In genomic region chr1:11654571-11655262, GRCh38 we compare ENCODE assay signal across 8 cellular contexts. TPM values are rescaled to one million over a fixed set of nuclear protein-coding genes. Genes with fewer than 3 reads are reported as not detected.
A peak's percentile ranks its signal among the peaks of the same experiment; 100 is the strongest.
DNase-seq lines count a peak whose midpoint lies in the region; ATAC-seq, FAIRE-seq and TF ChIP-seq lines count a peak whose summit lies in the region.

A gene with protein sequence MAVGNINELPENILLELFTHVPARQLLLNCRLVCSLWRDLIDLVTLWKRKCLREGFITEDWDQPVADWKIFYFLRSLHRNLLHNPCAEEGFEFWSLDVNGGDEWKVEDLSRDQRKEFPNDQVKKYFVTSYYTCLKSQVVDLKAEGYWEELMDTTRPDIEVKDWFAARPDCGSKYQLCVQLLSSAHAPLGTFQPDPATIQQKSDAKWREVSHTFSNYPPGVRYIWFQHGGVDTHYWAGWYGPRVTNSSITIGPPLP (plus strand): TSS chr1:11654877. CDS start chr1:11655836, 959 bp downstream.

- FAIRE-seq in D721Med (lab: Jason Lieb, UNC) (no peak), H54 (lab: Jason Lieb, UNC) (no peak)

- no peaks in the 10 kb centered on the region for H3F3A ChIP-seq in OCI-LY1 (ENCODE audit: insufficient read depth, low read length)

- peak within 1 kb of the TSS; percentile 71 for H3K4me2 ChIP-seq in OCI-LY1 (ENCODE audit: low read length)

- no peaks in the 10 kb centered on the region for H3K9me2 ChIP-seq in OCI-LY1 (ENCODE audit: low read depth, low read length)

- no peaks in the 10 kb centered on the region for H3K79me2 ChIP-seq in OCI-LY1 (ENCODE audit: insufficient read depth, low read length)

- H3K9ac ChIP-seq in OCI-LY1 (ENCODE audit: low read length) = peak within 1 kb of the TSS; percentile 65

- peaks cover 17% of the 10 kb centered on the region for H3K36me3 ChIP-seq in OCI-LY1 (ENCODE audit: insufficient read depth, low read length)
- peaks cover 0 to 36% of the 10 kb centered on the region in 2 donors for H3K36me3 ChIP-seq in gastroesophageal sphincter
- H3K36me3 ChIP-seq in tibial artery = peaks cover 0 to 16% (median 0%) of the 10 kb centered on the region in 3 donors

- H2AFZ ChIP-seq in OCI-LY1 (ENCODE audit: low read length) = no peak within 1 kb of the TSS

- 0% methylated on average over 2 of the region's 70 CpGs; no CpG with 5 or more reads in 1 of the 2 donors for WGBS in gastroesophageal sphincter (ENCODE audit: low coverage in 1 of 2), 2 donors

- intact Hi-C loops in tibial artery (cut with DNase I; ENCODE audit: low total_unique reads) = loop anchor here (10.0 kb wide), 1 partner anchor 150 kb away; the partner anchor contains the start of genes CLCN6 and MTHFR

- peak; percentile 35; the same call in 1 of the 2 replicates for TF ChIP-seq POLR2A in H54 (IDR thresholded peaks at IDR 0.05; ENCODE audit: low read depth, low read length)
- peak in 1 of 2 donors; percentile 0 for TF ChIP-seq POLR2A in gastroesophageal sphincter (IDR thresholded peaks at IDR 0.05)

- H3K9me3 ChIP-seq in OCI-LY1 (ENCODE audit: low read length) (no peaks in the 10 kb centered on the region), gastroesophageal sphincter (no peaks in the 10 kb centered on the region), tibial artery (no peaks in the 10 kb centered on the region)

- peak within 1 kb of the TSS; percentile 66 for H3K4me3 ChIP-seq in OCI-LY1 (ENCODE audit: low read depth, low read length, poor library complexity, severe bottlenecking)
- H3K4me3 ChIP-seq in gastroesophageal sphincter = peak within 1 kb of the TSS; percentile 55 to 89
- peak within 1 kb of the TSS; percentile 61 to 73 for H3K4me3 ChIP-seq in tibial artery

- no peak for TF ChIP-seq CTCF in D721Med (IDR thresholded peaks at IDR 0.05; ENCODE audit: insufficient read depth, missing control alignments)
- no peak for TF ChIP-seq CTCF in OCI-LY1 (IDR thresholded peaks at IDR 0.05; ENCODE audit: low read length)
- no peak for TF ChIP-seq CTCF in gastroesophageal sphincter (IDR thresholded peaks at IDR 0.05)
- no peak for TF ChIP-seq CTCF in tibial artery (IDR thresholded peaks at IDR 0.05)

- H3K4me1 ChIP-seq in OCI-LY1 (ENCODE audit: insufficient read depth, low read length, severe bottlenecking) = peaks cover 25% of the 10 kb centered on the region
- H3K4me1 ChIP-seq in gastroesophageal sphincter = peaks cover 5 to 40% (median 16%) of the 10 kb centered on the region in 3 donors
- peaks cover 0 to 39% (median 28%) of the 10 kb centered on the region in 4 donors for H3K4me1 ChIP-seq in tibial artery

- peak; percentile 86 for ATAC-seq in gastroesophageal sphincter

- no peak for TF ChIP-seq EP300 in gastroesophageal sphincter (IDR thresholded peaks at IDR 0.05)

- peak; percentile 31 for DNase-seq in D721Med (ENCODE audit: insufficient read length, low spot score)
- peak; percentile 59 for DNase-seq in H54 (ENCODE audit: insufficient read length, low spot score)
- DNase-seq in activated effector memory CD4-positive, alpha-beta T cell treated with Interleukin-2 at 50 U/mL for 16 hours = peak; percentile 61
- peak in 45 of 56 donors; percentile 17 to 85 (median 45) for DNase-seq in nucleus accumbens (lab: John Stamatoyannopoulos, UW)
- no peak for DNase-seq in tibial artery
- DNase-seq in NK-92 treated with Interleukin-12 subunit alpha and Interleukin-12 subunit beta, amount 100 ng/mL, for 24 hours (lab: John Stamatoyannopoulos, UW) = no peak

- H3K27ac ChIP-seq in OCI-LY1 (ENCODE audit: low read depth, low read length, poor library complexity, severe bottlenecking) (no peak within 1 kb of the TSS), gastroesophageal sphincter (peak within 1 kb of the TSS in 3 of 4 donors; percentile 70 to 84 (median 74)), tibial artery (peak within 1 kb of the TSS; percentile 50 to 54)

- no peaks in the 10 kb centered on the region for H4K20me1 ChIP-seq in OCI-LY1 (ENCODE audit: insufficient read depth, low read length)

- H3K27me3 ChIP-seq in OCI-LY1 (ENCODE audit: insufficient read depth, low read length) (no peaks in the 10 kb centered on the region), gastroesophageal sphincter (peaks cover 13% of the 10 kb centered on the region), tibial artery (peaks cover 0 to 12% of the 10 kb centered on the region in 2 donors)

RNA-seq across cellular contexts. Expression of the gene that starts here (rescaled TPM):
- 10 to 100 TPM; 10.5 to 22.9 (median 17.2) TPM for total RNA-seq in gastroesophageal sphincter

Comparison
In these comparisons a context has a peak if more than half of its experiments do, and no peak if none do; other contexts are left out.
1. DNase-seq: peak in D721Med (single experiment), H54 (single experiment), activated effector memory CD4-positive, alpha-beta T cell treated with Interleukin-2 at 50 U/mL for 16 hours (single experiment) and nucleus accumbens (45 of 56); none in tibial artery (0 of 2) and NK-92 treated with Interleukin-12 subunit alpha and Interleukin-12 subunit beta, amount 100 ng/mL, for 24 hours (single experiment).
2. Peak in every context shown above with its lines, with median percentiles within 50 percentile points of each other: H3K4me3 ChIP-seq.